ENCODE assay signal across 19 cellular contexts in genomic region chr2:238954841-238955521, GRCh38.
DNase-seq lines count a peak whose midpoint lies in the region; ATAC-seq and TF ChIP-seq lines count a peak whose summit lies in the region.
"Had no signal": no experiment of that assay in that cellular context is flagged by ENCODE, and none has a peak within 500 bp of the region (broad histone marks: within the 10 kb centered on the region; RNA-seq: fewer than 3 reads in every experiment).

No MANE protein-coding gene starts in this region.

- no peaks in the 10 kb centered on the region for H3F3A ChIP-seq in PC-3 (ENCODE audit: low read length, unreplicated experiment)

- no peaks in the 10 kb centered on the region for H3K9me3 ChIP-seq in PC-3 (ENCODE audit: low read length)
- H3K9me3 ChIP-seq in osteoblast (ENCODE audit: low read depth, low read length): no peaks in the 10 kb centered on the region
- H3K9me3 ChIP-seq: esophagus squamous epithelium, heart right ventricle, tibial artery had no signal

- H3K9me2 ChIP-seq in PC-3 (replicated peaks; ENCODE audit: low read length): no peaks in the 10 kb centered on the region

- H3K27me3 ChIP-seq in PC-3 (ENCODE audit: low read length): no peaks in the 10 kb centered on the region
- H3K27me3 ChIP-seq in osteoblast (ENCODE audit: insufficient read depth, low read length): no peaks in the 10 kb centered on the region

- intact Hi-C loops in PC-3 (cut with micrococcal nuclease): no loop called here

- H2AFZ ChIP-seq in PC-3 (ENCODE audit: low read length): no peak overlapping the region
- peak overlapping the region; percentile 0 for H2AFZ ChIP-seq in osteoblast (ENCODE audit: low read length)

- TF ChIP-seq CTCF in PC-3 (conservative IDR thresholded peaks at IDR 0.05; ENCODE audit: low read depth, low read length): no peak
- no peak for TF ChIP-seq CTCF in fibroblast of the aortic adventitia (IDR thresholded peaks at IDR 0.05; ENCODE audit: insufficient read depth, low read length)
- TF ChIP-seq CTCF in osteoblast (IDR thresholded peaks at IDR 0.05; ENCODE audit: extremely low read depth, low read depth, low read length): no peak

- BruUV-seq in PC-3 (replicated peaks; lab: Mats Ljungman, UMichigan): no TSS peak

- no peak overlapping the region for H3K4me3 ChIP-seq in PC-3 (ENCODE audit: low read length)
- no peak overlapping the region for H3K4me3 ChIP-seq in fibroblast of the aortic adventitia (ENCODE audit: low read depth, low read length)
- H3K4me3 ChIP-seq in osteoblast (ENCODE audit: insufficient read depth, low read length): no peak overlapping the region
- H3K4me3 ChIP-seq: esophagus squamous epithelium, heart right ventricle, tibial artery had no signal

- H3K9ac ChIP-seq in PC-3 (ENCODE audit: low read length): no peak overlapping the region

- no peaks in the 10 kb centered on the region for H3K36me3 ChIP-seq in PC-3 (ENCODE audit: low read depth, low read length)
- H3K36me3 ChIP-seq in osteoblast (ENCODE audit: insufficient read depth, low read length): no peaks in the 10 kb centered on the region
- H3K36me3 ChIP-seq: esophagus squamous epithelium, heart right ventricle, tibial artery had no signal

- DNase-seq in EL (peak; percentile 26), PC-3 (no peak), fibroblast of the aortic adventitia (ENCODE audit: low read depth) (peak; percentile 25), osteoblast (ENCODE audit: insufficient read length, low spot score, missing footprints) (no peak), HuH-7.5 (ENCODE audit: low spot score) (no peak), NCI-H2107 (lab: John Stamatoyannopoulos, UW) (no peak)
- DNase-seq: activated B cell treated with CpG ODN at 0.5 μM for 24 hours; caudate nucleus; esophagus squamous epithelium; heart right ventricle; kidney; NCI-H1092; NCI-H526; SIG-M5; stimulated activated naive CD4-positive, alpha-beta T cell treated with Interleukin-2 at 50 U/mL for 16 hours; T-helper 2 cell had no signal

- H3K27ac ChIP-seq in PC-3 (ENCODE audit: low read length) (0 out of 2 replicates have a peak overlapping the region, but pooled peaks have one; percentile 16), osteoblast (ENCODE audit: low read depth, low read length) (no peak overlapping the region)
- H3K27ac ChIP-seq: heart right ventricle, tibial artery had no signal

- CTCF ChIA-PET in PC-3 (lab: Charles Lee): no interaction called here

- H3K79me2 ChIP-seq in PC-3 (ENCODE audit: low read length) (no peaks in the 10 kb centered on the region), osteoblast (ENCODE audit: insufficient read depth, low read length) (no peaks in the 10 kb centered on the region)

- H4K20me1 ChIP-seq in PC-3 (ENCODE audit: low read length) (no peaks in the 10 kb centered on the region), osteoblast (ENCODE audit: insufficient read depth, low read length) (no peaks in the 10 kb centered on the region)

- no peak overlapping the region for H3K4me2 ChIP-seq in PC-3 (ENCODE audit: low read length)
- H3K4me2 ChIP-seq in osteoblast (ENCODE audit: insufficient read depth, low read length): no peak overlapping the region

- H3K4me1 ChIP-seq in PC-3 (ENCODE audit: insufficient read depth, low read length) (peaks cover 24% of the 10 kb centered on the region), osteoblast (ENCODE audit: insufficient read depth, low read length) (no peaks in the 10 kb centered on the region)
- H3K4me1 ChIP-seq: esophagus squamous epithelium, heart right ventricle, tibial artery had no signal

- POLR2A ChIA-PET in PC-3 (lab: Charles Lee; ENCODE audit: unreplicated experiment): no interaction called here

- ATAC-seq in PC-3 (no peak), HG03045 (IDR thresholded peaks at IDR 0.05; ENCODE audit: unreplicated experiment) (no peak), HG02571 (IDR thresholded peaks at IDR 0.05; ENCODE audit: unreplicated experiment) (no peak)
- ATAC-seq: heart right ventricle had no signal

Comparison
In these comparisons a context has a peak if more than half of its experiments do, and no peak if none do; other contexts are left out.
1. DNase-seq: peak in EL (single experiment) and fibroblast of the aortic adventitia (single experiment); none in PC-3 (single experiment), osteoblast (single experiment), HuH-7.5 (single experiment) and NCI-H2107 (single experiment).